26 cellular contexts compared by ENCODE assay signal in the genomic region with DNA sequence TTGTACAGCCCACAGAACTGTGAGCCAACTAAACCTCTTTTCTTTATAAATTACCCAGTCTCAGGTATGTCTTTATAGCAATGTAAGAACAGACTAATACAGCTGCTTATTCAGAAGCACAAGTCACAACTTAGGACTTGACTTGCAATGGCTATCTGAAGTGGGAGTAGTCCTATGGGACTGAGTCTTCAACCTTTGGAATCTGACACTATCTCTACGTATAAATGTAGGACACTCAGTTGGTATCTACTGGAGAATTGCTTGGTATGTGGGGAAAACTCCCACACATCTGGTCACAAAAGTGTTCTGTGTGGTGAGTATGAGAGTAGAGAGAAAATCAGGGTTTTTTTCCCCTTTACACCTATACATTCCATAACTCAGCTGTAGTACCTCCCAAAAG.
"Had no signal": no experiment of that assay in that cellular context is flagged by ENCODE, and none has a peak within 500 bp of the region (broad histone marks: within the 10 kb centered on the region; RNA-seq: fewer than 3 reads in every experiment).

No MANE protein-coding gene starts in this region.

- H3K27ac ChIP-seq: colonic mucosa, epithelial cell of prostate, esophagus squamous epithelium, gastrocnemius medialis, heart right ventricle, left lung, lower lobe of right lung had no signal

- H3K36me3 ChIP-seq: colonic mucosa, esophagus squamous epithelium, gastrocnemius medialis, heart right ventricle, left lung, lower lobe of right lung had no signal

- DNase-seq: colonic mucosa; cortex of kidney; effector CD8-positive, alpha-beta T cell; effector memory CD8-positive, alpha-beta T cell; endodermal cell; erythroblast; esophagus squamous epithelium; foreskin fibroblast; foreskin melanocyte; gastrocnemius medialis; glutamatergic neuron; head of caudate nucleus; heart right ventricle; hypothalamus; immature natural killer cell; islet precursor cell; kidney; kidney glomerular epithelial cell; left lung; left ventricle myocardium superior; lower lobe of right lung; mesenchymal stem cell had no signal

- ATAC-seq: effector memory CD8-positive, alpha-beta T cell; esophagus mucosa; gastrocnemius medialis; heart right ventricle; left lung; left ventricle myocardium superior; lower lobe of right lung had no signal

- H3K4me3 ChIP-seq: colonic mucosa, esophagus squamous epithelium, gastrocnemius medialis, heart right ventricle, left lung, lower lobe of right lung had no signal

- H3K27me3 ChIP-seq: colonic mucosa, esophagus squamous epithelium, gastrocnemius medialis, heart right ventricle, left lung had no signal

- H3K4me3 Mint-ChIP-seq: dendritic cell treated with granulocyte-macrophage colony-stimulating factor and Interleukin-4, amounts not matched to agents 40 ng/mL and 50 ng/mL, for 4 days; effector memory CD8-positive, alpha-beta T cell; endodermal cell; immature natural killer cell; mesothelial cell of epicardium had no signal

- H3K36me3 Mint-ChIP-seq: immature natural killer cell had no signal

- H3K4me1 Mint-ChIP-seq: immature natural killer cell had no signal

- H3K4me1 ChIP-seq: colonic mucosa, esophagus squamous epithelium, heart right ventricle, left lung, lower lobe of right lung had no signal

- H3K27ac Mint-ChIP-seq: dendritic cell treated with granulocyte-macrophage colony-stimulating factor and Interleukin-4, amounts not matched to agents 40 ng/mL and 50 ng/mL, for 4 days; effector memory CD8-positive, alpha-beta T cell; endodermal cell; immature natural killer cell; mesothelial cell of epicardium had no signal

- H3K9me3 Mint-ChIP-seq: dendritic cell treated with granulocyte-macrophage colony-stimulating factor and Interleukin-4, amounts not matched to agents 40 ng/mL and 50 ng/mL, for 4 days; effector memory CD8-positive, alpha-beta T cell had no signal

- H3K9me3 ChIP-seq: colonic mucosa, esophagus squamous epithelium, gastrocnemius medialis, left lung, lower lobe of right lung had no signal

- H3K27me3 Mint-ChIP-seq: dendritic cell treated with granulocyte-macrophage colony-stimulating factor and Interleukin-4, amounts not matched to agents 40 ng/mL and 50 ng/mL, for 4 days had no signal
